1 cellular context compared by ENCODE assay signal in the genomic region with DNA sequence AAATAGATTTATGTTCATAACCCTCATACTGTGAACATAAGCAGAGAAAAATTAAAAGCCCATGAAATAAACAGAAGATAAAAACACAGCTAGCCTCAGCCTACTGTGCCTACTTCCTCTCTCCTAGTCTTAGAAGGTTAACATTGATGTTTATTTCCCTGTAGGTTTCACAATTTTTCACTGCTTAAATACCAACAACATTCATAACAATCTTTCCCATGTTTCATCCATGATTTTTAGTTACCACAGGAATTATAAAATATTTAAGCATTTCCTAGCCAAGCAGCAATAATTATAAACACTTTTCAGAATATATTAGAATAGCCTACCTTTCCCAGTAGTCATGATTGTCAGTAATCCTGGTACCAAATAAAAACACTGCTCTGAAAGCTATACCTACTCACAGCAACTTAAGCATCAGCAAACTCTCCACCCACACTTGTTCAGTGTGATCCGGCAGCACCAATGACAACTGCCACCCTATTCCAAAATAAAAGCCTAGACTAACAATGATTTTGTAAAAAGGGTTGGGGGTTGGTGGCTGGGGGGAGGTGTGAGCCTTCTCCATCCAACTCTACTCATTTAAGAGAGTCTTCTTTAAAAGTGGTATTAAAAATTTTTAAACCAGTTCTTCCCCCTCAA.
TF ChIP-seq lines count a peak whose summit lies in the region.

No MANE protein-coding gene starts in this region.

TF ChIP-seq in HEK293, 187 proteins besides CTCF, POLR2A, EP300 and RAD21 (continued from another document):
- TF ChIP-seq, protein P1, sequence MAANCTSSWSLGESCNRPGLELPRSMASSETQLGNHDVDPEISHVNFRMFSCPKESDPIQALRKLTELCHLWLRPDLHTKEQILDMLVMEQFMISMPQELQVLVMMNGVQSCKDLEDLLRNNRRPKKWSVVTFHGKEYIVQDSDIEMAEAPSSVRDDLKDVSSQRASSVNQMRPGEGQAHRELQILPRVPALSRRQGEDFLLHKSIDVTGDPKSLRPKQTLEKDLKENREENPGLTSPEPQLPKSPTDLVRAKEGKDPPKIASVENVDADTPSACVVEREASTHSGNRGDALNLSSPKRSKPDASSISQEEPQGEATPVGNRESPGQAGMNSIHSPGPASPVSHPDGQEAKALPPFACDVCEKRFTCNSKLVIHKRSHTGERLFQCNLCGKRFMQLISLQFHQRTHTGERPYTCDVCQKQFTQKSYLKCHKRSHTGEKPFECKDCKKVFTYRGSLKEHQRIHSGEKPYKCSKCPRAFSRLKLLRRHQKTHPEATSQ (tag by site-specific recombination; IDR thresholded peaks at IDR 0.05), result no peak
- no peak for TF ChIP-seq ZNF549 (tag by site-specific recombination; IDR thresholded peaks at IDR 0.05)
- TF ChIP-seq, protein P2, sequence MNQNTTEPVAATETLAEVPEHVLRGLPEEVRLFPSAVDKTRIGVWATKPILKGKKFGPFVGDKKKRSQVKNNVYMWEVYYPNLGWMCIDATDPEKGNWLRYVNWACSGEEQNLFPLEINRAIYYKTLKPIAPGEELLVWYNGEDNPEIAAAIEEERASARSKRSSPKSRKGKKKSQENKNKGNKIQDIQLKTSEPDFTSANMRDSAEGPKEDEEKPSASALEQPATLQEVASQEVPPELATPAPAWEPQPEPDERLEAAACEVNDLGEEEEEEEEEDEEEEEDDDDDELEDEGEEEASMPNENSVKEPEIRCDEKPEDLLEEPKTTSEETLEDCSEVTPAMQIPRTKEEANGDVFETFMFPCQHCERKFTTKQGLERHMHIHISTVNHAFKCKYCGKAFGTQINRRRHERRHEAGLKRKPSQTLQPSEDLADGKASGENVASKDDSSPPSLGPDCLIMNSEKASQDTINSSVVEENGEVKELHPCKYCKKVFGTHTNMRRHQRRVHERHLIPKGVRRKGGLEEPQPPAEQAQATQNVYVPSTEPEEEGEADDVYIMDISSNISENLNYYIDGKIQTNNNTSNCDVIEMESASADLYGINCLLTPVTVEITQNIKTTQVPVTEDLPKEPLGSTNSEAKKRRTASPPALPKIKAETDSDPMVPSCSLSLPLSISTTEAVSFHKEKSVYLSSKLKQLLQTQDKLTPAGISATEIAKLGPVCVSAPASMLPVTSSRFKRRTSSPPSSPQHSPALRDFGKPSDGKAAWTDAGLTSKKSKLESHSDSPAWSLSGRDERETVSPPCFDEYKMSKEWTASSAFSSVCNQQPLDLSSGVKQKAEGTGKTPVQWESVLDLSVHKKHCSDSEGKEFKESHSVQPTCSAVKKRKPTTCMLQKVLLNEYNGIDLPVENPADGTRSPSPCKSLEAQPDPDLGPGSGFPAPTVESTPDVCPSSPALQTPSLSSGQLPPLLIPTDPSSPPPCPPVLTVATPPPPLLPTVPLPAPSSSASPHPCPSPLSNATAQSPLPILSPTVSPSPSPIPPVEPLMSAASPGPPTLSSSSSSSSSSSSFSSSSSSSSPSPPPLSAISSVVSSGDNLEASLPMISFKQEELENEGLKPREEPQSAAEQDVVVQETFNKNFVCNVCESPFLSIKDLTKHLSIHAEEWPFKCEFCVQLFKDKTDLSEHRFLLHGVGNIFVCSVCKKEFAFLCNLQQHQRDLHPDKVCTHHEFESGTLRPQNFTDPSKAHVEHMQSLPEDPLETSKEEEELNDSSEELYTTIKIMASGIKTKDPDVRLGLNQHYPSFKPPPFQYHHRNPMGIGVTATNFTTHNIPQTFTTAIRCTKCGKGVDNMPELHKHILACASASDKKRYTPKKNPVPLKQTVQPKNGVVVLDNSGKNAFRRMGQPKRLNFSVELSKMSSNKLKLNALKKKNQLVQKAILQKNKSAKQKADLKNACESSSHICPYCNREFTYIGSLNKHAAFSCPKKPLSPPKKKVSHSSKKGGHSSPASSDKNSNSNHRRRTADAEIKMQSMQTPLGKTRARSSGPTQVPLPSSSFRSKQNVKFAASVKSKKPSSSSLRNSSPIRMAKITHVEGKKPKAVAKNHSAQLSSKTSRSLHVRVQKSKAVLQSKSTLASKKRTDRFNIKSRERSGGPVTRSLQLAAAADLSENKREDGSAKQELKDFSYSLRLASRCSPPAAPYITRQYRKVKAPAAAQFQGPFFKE (tag by site-specific recombination; IDR thresholded peaks at IDR 0.05; ENCODE audit: borderline replicate concordance), result no peak
